In genomic region chr10:24136070-24136469, GRCh38 we compare ENCODE assay signal across 7 cellular contexts.
"Had no signal": no experiment of that assay in that cellular context is flagged by ENCODE, and none has a peak within 500 bp of the region (broad histone marks: within the 10 kb centered on the region; RNA-seq: fewer than 3 reads in every experiment).

No MANE protein-coding gene starts in this region.

- H3K27ac Mint-ChIP-seq: GM23338, H9, IgD-negative memory B cell had no signal

- H3K4me3 ChIP-seq: GM23338 had no signal

- H3K27me3 Mint-ChIP-seq: IgD-negative memory B cell had no signal

- DNase-seq: H9, HCEC 1CT had no signal

- H3K4me2 ChIP-seq: GM23338 had no signal

- H2AFZ ChIP-seq: GM23338 had no signal

- ATAC-seq: GM23338 had no signal

- H3K4me3 Mint-ChIP-seq: GM23338, H9, IgD-negative memory B cell had no signal

- H3K36me3 Mint-ChIP-seq: IgD-negative memory B cell had no signal

- H3K4me1 Mint-ChIP-seq: GM23338, H9, IgD-negative memory B cell had no signal

- FAIRE-seq: H1, H54, HTR-8/SVneo had no signal
